In genomic region chr1:148952938-148953616, GRCh38 we compare ENCODE assay signal across 8 cellular contexts.
DNase-seq lines count a peak whose midpoint lies in the region; ATAC-seq, FAIRE-seq and TF ChIP-seq lines count a peak whose summit lies in the region.
"Not testable (repeated sequence)": the region's sequence is repeated elsewhere in the genome, so short reads cannot be mapped to it uniquely, and the experiment has no call there.

No MANE protein-coding gene starts in this region.

- not testable (repeated sequence) for H3K9me3 Mint-ChIP-seq in activated T-helper 17 cell treated with anti-CD3 and anti-CD28 coated beads, Interleukin-2, amount 50 U/mL, for 72 hours

- dilution Hi-C loops in endothelial cell of umbilical vein (cut with MboI; ENCODE audit: extremely low pct_ligation_motif_present, low sequenced_read_pairs): not testable (repeated sequence)

- not testable (repeated sequence) for H3K4me1 ChIP-seq in endothelial cell of umbilical vein (ENCODE audit: control insufficient read depth, extremely low read depth, insufficient read depth, low read length); rectal smooth muscle tissue (ENCODE audit: control insufficient read depth, insufficient read depth, low read length)

- H3K4me3 ChIP-seq in endothelial cell of umbilical vein (replicated peaks in 1 of 3; ENCODE audit: insufficient read depth in 1 of 3, low read depth in 1 of 3, low read length in 3 of 3) (peak overlapping the region; percentile 32 to 81 (median 33)), rectal smooth muscle tissue (ENCODE audit: low read length) (peak overlapping the region; percentile 70)

- H3K4me1 Mint-ChIP-seq in activated T-helper 17 cell treated with anti-CD3 and anti-CD28 coated beads, Interleukin-2, amount 50 U/mL, for 72 hours: not testable (repeated sequence)

- CTCF ChIA-PET in endothelial cell of umbilical vein (lab: Charles Lee): not testable (repeated sequence)

- not testable (repeated sequence) for H3K27ac Mint-ChIP-seq in activated T-helper 17 cell treated with anti-CD3 and anti-CD28 coated beads, Interleukin-2, amount 50 U/mL, for 72 hours

- peak; percentile 7 for DNase-seq in A172 (ENCODE audit: low spot score)
- DNase-seq in OCI-M1 (lab: John Stamatoyannopoulos, UW): peak; percentile 29
- peak; percentile 56 for DNase-seq in endothelial cell of umbilical vein (ENCODE audit: low read depth, low spot score)
- DNase-seq in left colon: peak; percentile 30 to 36

- not testable (repeated sequence) for H3K27ac ChIP-seq in endothelial cell of umbilical vein (ENCODE audit: insufficient read depth, low read depth, low read length); rectal smooth muscle tissue (ENCODE audit: low read depth, low read length)

- intact Hi-C loops in endothelial cell of umbilical vein (cut with micrococcal nuclease); left colon (cut with DNase I, micrococcal nuclease): not testable (repeated sequence)

- not testable (repeated sequence) for H3K27me3 ChIP-seq in endothelial cell of umbilical vein (ENCODE audit: control insufficient read depth in 2 of 2, insufficient read depth in 2 of 2, low read length in 2 of 2); rectal smooth muscle tissue (ENCODE audit: control insufficient read depth, insufficient read depth, low read length)

- H2AFZ ChIP-seq in endothelial cell of umbilical vein (ENCODE audit: low read depth, low read length): peak overlapping the region; percentile 76

- POLR2A ChIA-PET in endothelial cell of umbilical vein (lab: Charles Lee): not testable (repeated sequence)

- TSS peak; percentile 19 for BruUV-seq in endothelial cell of umbilical vein (replicated peaks; lab: Mats Ljungman, UMichigan)

- H3K4me2 ChIP-seq in endothelial cell of umbilical vein (ENCODE audit: insufficient read depth, low read length): peak overlapping the region; percentile 85

- H3K9me1 ChIP-seq in endothelial cell of umbilical vein (replicated peaks; ENCODE audit: control insufficient read depth, extremely low read depth, insufficient read depth, low read length): not testable (repeated sequence)

- TF ChIP-seq CTCF in endothelial cell of umbilical vein (IDR thresholded peaks at IDR 0.05; ENCODE audit: extremely low read depth in 1 of 2, insufficient read depth in 1 of 2, low read depth in 1 of 2, low read length in 2 of 2): not testable (repeated sequence)

- H3K9me3 ChIP-seq in endothelial cell of umbilical vein (replicated peaks; ENCODE audit: control insufficient read depth, insufficient read depth, low read length): not testable (repeated sequence)

- H3K79me2 ChIP-seq in endothelial cell of umbilical vein (ENCODE audit: control insufficient read depth, insufficient read depth, low read length): not testable (repeated sequence)

- not testable (repeated sequence) for H3K27me3 Mint-ChIP-seq in activated T-helper 17 cell treated with anti-CD3 and anti-CD28 coated beads, Interleukin-2, amount 50 U/mL, for 72 hours

- not testable (repeated sequence) for H3K9ac ChIP-seq in endothelial cell of umbilical vein (replicated peaks; ENCODE audit: extremely low read depth, insufficient read depth, low read length); rectal smooth muscle tissue (ENCODE audit: low read length)

- not testable (repeated sequence) for H3K36me3 Mint-ChIP-seq in activated T-helper 17 cell treated with anti-CD3 and anti-CD28 coated beads, Interleukin-2, amount 50 U/mL, for 72 hours (ENCODE audit: low read depth)

- ATAC-seq in GM18502 (IDR thresholded peaks at IDR 0.05; ENCODE audit: poor library complexity, unreplicated experiment) (peak; percentile 1), HG03280 (IDR thresholded peaks at IDR 0.05; ENCODE audit: unreplicated experiment) (peak; percentile 1), left colon (peak; percentile 2)
- ATAC-seq in activated T-helper 17 cell treated with anti-CD3 and anti-CD28 coated beads, Interleukin-2, amount 50 U/mL, for 72 hours (replicated peaks): not testable (repeated sequence)

- not testable (repeated sequence) for H3K36me3 ChIP-seq in endothelial cell of umbilical vein (ENCODE audit: control insufficient read depth in 2 of 2, extremely low read depth in 1 of 2, insufficient read depth in 2 of 2, low read length in 2 of 2); rectal smooth muscle tissue (ENCODE audit: control insufficient read depth, insufficient read depth, low read length)

- H4K20me1 ChIP-seq in endothelial cell of umbilical vein (replicated peaks; ENCODE audit: control insufficient read depth, extremely low read depth, insufficient read depth, low read length): not testable (repeated sequence)

- TF ChIP-seq POLR2A in endothelial cell of umbilical vein (IDR thresholded peaks at IDR 0.05; ENCODE audit: low read depth, low read length): not testable (repeated sequence)

- FAIRE-seq in endothelial cell of umbilical vein (lab: Jason Lieb, UNC): peak; percentile 42

- peak overlapping the region; percentile 79 for H3K4me3 Mint-ChIP-seq in activated T-helper 17 cell treated with anti-CD3 and anti-CD28 coated beads, Interleukin-2, amount 50 U/mL, for 72 hours
